ENCODE assay signal across 8 cellular contexts in the genomic region with DNA sequence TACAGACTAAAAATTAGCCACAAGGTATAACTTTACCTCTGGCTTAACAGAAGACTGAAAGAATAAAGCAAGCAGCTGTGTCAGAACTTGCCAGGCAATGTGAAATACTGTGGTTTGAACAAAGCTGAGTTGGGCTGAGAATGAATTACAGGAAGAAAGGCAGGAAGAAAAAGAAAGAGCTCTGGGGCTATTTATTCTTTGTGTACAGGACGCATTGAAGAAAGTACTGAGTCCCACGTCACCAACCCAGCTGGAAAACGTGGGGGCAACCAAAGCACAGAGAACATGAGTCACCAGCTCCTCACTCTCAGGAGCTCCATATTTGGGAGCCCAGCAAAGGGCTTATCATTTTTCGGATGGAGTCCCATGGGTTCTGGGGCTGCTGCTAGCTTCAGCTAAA.
DNase-seq lines count a peak whose midpoint lies in the region; ATAC-seq, FAIRE-seq and TF ChIP-seq lines count a peak whose summit lies in the region.

No MANE protein-coding gene starts in this region.

- peak overlapping the region; percentile 68 for H3K4me3 Mint-ChIP-seq in T-helper 1 cell treated with Interleukin-12 subunit alpha and Interleukin-12 subunit beta and Interleukin-4 antibody, amounts not matched to agents 30 μg/mL and 1 μg/mL, for 36 hours
- H3K4me3 Mint-ChIP-seq in brain, result no peak overlapping the region
- peak overlapping the region; percentile 3 to 68 (median 30) for H3K4me3 Mint-ChIP-seq in naive thymus-derived CD8-positive, alpha-beta T cell

- no peak for TF ChIP-seq CTCF in brain (conservative IDR thresholded peaks at IDR 0.05)

- peak; percentile 83 to 84 for ATAC-seq in naive thymus-derived CD8-positive, alpha-beta T cell
- ATAC-seq in GM21367 (IDR thresholded peaks at IDR 0.05; ENCODE audit: unreplicated experiment), result no peak

- peak overlapping the region; percentile 93 for H3K27ac Mint-ChIP-seq in T-helper 1 cell treated with Interleukin-12 subunit alpha and Interleukin-12 subunit beta and Interleukin-4 antibody, amounts not matched to agents 30 μg/mL and 1 μg/mL, for 36 hours
- H3K27ac Mint-ChIP-seq in brain, result peak overlapping the region in 3 of 5 experiments; percentile 60 to 90 (median 62)
- H3K27ac Mint-ChIP-seq in naive thymus-derived CD8-positive, alpha-beta T cell, result peak overlapping the region; percentile 68 to 91 (median 81)

- H3K4me1 Mint-ChIP-seq in T-helper 1 cell treated with Interleukin-12 subunit alpha and Interleukin-12 subunit beta and Interleukin-4 antibody, amounts not matched to agents 30 μg/mL and 1 μg/mL, for 36 hours (ENCODE audit: low read depth), result peaks cover 70% of the 10 kb centered on the region
- H3K4me1 Mint-ChIP-seq in brain, result peaks cover 15% of the 10 kb centered on the region
- H3K4me1 Mint-ChIP-seq in naive thymus-derived CD8-positive, alpha-beta T cell, result peaks cover 52 to 88% (median 82%) of the 10 kb centered on the region in 4 donors

- no peak overlapping the region for H3K9ac ChIP-seq in subcutaneous abdominal adipose tissue (ENCODE audit: low read length in 5 of 5)

- peak; percentile 80 for FAIRE-seq in GM19239 (lab: Jason Lieb, UNC)

- H3K36me3 ChIP-seq in subcutaneous abdominal adipose tissue (ENCODE audit: control insufficient read depth in 5 of 5, insufficient read depth in 5 of 5, low read length in 5 of 5), result no peaks in the 10 kb centered on the region

- peaks cover 68% of the 10 kb centered on the region for H3K36me3 Mint-ChIP-seq in T-helper 1 cell treated with Interleukin-12 subunit alpha and Interleukin-12 subunit beta and Interleukin-4 antibody, amounts not matched to agents 30 μg/mL and 1 μg/mL, for 36 hours (ENCODE audit: low read depth)
- no peaks in the 10 kb centered on the region for H3K36me3 Mint-ChIP-seq in brain
- H3K36me3 Mint-ChIP-seq in naive thymus-derived CD8-positive, alpha-beta T cell, result peaks cover 10 to 53% (median 48%) of the 10 kb centered on the region in 3 donors

- H3K9me3 Mint-ChIP-seq in T-helper 1 cell treated with Interleukin-12 subunit alpha and Interleukin-12 subunit beta and Interleukin-4 antibody, amounts not matched to agents 30 μg/mL and 1 μg/mL, for 36 hours, result peaks cover 4% of the 10 kb centered on the region
- peaks cover 0 to 4% (median 0%) of the 10 kb centered on the region in 5 experiments for H3K9me3 Mint-ChIP-seq in brain
- H3K9me3 Mint-ChIP-seq in naive thymus-derived CD8-positive, alpha-beta T cell, result peaks cover 0 to 8% (median 3%) of the 10 kb centered on the region in 9 donors

- no peaks in the 10 kb centered on the region for H3K27me3 ChIP-seq in subcutaneous abdominal adipose tissue (ENCODE audit: control insufficient read depth in 5 of 5, insufficient read depth in 4 of 5, low read length in 5 of 5)

- H3K27me3 Mint-ChIP-seq in T-helper 1 cell treated with Interleukin-12 subunit alpha and Interleukin-12 subunit beta and Interleukin-4 antibody, amounts not matched to agents 30 μg/mL and 1 μg/mL, for 36 hours (ENCODE audit: low read depth), result no peaks in the 10 kb centered on the region
- H3K27me3 Mint-ChIP-seq in brain, result peaks cover 6% of the 10 kb centered on the region
- H3K27me3 Mint-ChIP-seq in naive thymus-derived CD8-positive, alpha-beta T cell, result no peaks in the 10 kb centered on the region

- H3K27ac ChIP-seq in subcutaneous abdominal adipose tissue (ENCODE audit: low read depth, low read length), result peak overlapping the region; percentile 52

- DNase-seq in GM19239 (ENCODE audit: insufficient read length, low spot score) (no peak), KG1 (lab: John Stamatoyannopoulos, UW) (no peak), NCI-H1436 treated with DMSO at 0.1 percent for 48 hours (lab: John Stamatoyannopoulos, UW) (no peak)
- peak in 7 of 10 donors; percentile 9 to 53 (median 37) for DNase-seq in naive thymus-derived CD8-positive, alpha-beta T cell

- H3K9me3 ChIP-seq in subcutaneous abdominal adipose tissue (ENCODE audit: control insufficient read depth in 5 of 5, low read length in 5 of 5), result no peaks in the 10 kb centered on the region

- POLR2A ChIA-PET in naive thymus-derived CD8-positive, alpha-beta T cell (lab: Charles Lee), result no interaction called here

- peaks cover 3 to 42% (median 11%) of the 10 kb centered on the region in 5 donors for H3K4me1 ChIP-seq in subcutaneous abdominal adipose tissue (ENCODE audit: control insufficient read depth in 5 of 5, insufficient read depth in 5 of 5, low read length in 5 of 5)

- no peak overlapping the region for H3K4me3 ChIP-seq in subcutaneous abdominal adipose tissue (ENCODE audit: low read depth in 1 of 5, low read length in 5 of 5)

Comparison
In these comparisons a context has a peak if more than half of its experiments do, and no peak if none do; other contexts are left out.
1. DNase-seq: peak in naive thymus-derived CD8-positive, alpha-beta T cell (7 of 10); none in GM19239 (single experiment), KG1 (single experiment) and NCI-H1436 treated with DMSO at 0.1 percent for 48 hours (single experiment).
2. H3K4me3 Mint-ChIP-seq: peak in T-helper 1 cell treated with Interleukin-12 subunit alpha and Interleukin-12 subunit beta and Interleukin-4 antibody, amounts not matched to agents 30 μg/mL and 1 μg/mL, for 36 hours (single experiment) and naive thymus-derived CD8-positive, alpha-beta T cell (10 of 10); none in brain (0 of 5).
3. Peak in every context shown above with its lines, with median percentiles within 50 percentile points of each other: H3K27ac Mint-ChIP-seq.